1 cellular context compared by ENCODE assay signal in the genomic region with DNA sequence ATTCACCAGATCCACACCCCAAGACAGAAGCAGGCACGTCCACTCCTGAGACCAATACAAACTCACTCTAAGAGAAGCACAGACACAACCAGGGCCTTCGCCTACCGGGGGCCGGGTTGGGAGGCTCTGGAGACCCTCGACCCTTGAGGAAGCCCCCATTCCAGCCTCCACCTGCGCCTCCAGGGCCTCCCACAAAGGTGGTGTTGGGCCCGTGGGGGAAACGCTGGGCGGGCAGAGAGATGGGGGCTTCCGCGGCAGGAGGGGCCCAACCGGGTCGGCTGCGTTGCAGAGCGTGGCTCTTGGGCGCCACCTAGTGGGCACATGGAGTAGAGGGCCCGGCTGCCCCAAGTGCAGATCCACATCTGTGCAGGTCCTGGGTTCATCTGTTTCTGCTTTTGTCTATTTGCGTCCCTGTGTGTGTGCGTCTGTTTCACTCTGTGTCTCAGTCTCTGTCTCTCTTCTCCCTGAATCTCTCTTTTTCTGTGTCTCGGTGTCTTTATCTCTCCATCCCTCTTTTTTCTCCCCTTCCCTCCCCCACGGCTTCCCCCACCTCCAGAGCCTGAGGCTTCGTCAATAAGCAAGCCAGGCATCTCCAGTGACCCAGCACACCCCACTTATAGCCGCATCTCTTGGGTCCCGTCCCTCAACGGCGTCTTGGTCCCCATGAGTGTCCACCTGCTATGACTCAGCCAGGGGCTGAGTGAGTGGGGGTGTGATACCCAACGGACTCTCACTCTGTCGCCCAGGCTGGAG.
TF ChIP-seq lines count a peak whose summit lies in the region.

No MANE protein-coding gene starts in this region.

TF ChIP-seq in A549, 52 proteins besides CTCF, POLR2A, EP300 and RAD21:
- no peak for TF ChIP-seq PHF8 (IDR thresholded peaks at IDR 0.05; ENCODE audit: borderline replicate concordance, low read depth)
- peak; percentile 75 for TF ChIP-seq SMC3 (IDR thresholded peaks at IDR 0.05)
TF ChIP-seq in A549: peak in this region for 1.
